18 cellular contexts compared by ENCODE assay signal in genomic region chr5:169081008-169081724, GRCh38.
"Had no signal": no experiment of that assay in that cellular context is flagged by ENCODE, and none has a peak within 500 bp of the region (broad histone marks: within the 10 kb centered on the region; RNA-seq: fewer than 3 reads in every experiment).

No MANE protein-coding gene starts in this region.

- H3K9me3 ChIP-seq: breast epithelium, gastrocnemius medialis, heart left ventricle, psoas muscle, right lobe of liver, stomach, testis had no signal

- H3K4me1 Mint-ChIP-seq: activated naive CD8-positive, alpha-beta T cell treated with anti-CD3 and anti-CD28 coated beads, Interleukin-2, amount 50 U/mL, for 24 hours; activated T-helper 17 cell treated with anti-CD3 and anti-CD28 coated beads, Interleukin-2, amount 50 U/mL, for 72 hours had no signal

- H3K4me1 ChIP-seq: breast epithelium, gastrocnemius medialis, heart left ventricle, psoas muscle, right lobe of liver, stomach, testis had no signal

- DNase-seq: activated CD4-positive, alpha-beta T cell treated with anti-CD3 and anti-CD28 coated beads, Interleukin-2, amount 50 U/mL, for 48 hours; activated naive CD4-positive, alpha-beta T cell treated with Interleukin-2 at 50 U/mL for 16 hours; activated naive CD8-positive, alpha-beta T cell treated with anti-CD3 and anti-CD28 coated beads, Interleukin-2, amount 50 U/mL, for 24 hours; aorta; dermis blood vessel endothelial cell; effector memory CD8-positive, alpha-beta T cell; gastrocnemius medialis; heart left ventricle; psoas muscle; right lobe of liver; stomach; T-helper 1 cell; testis had no signal

- H3K27ac Mint-ChIP-seq: activated naive CD8-positive, alpha-beta T cell treated with anti-CD3 and anti-CD28 coated beads, Interleukin-2, amount 50 U/mL, for 24 hours; activated T-helper 17 cell treated with anti-CD3 and anti-CD28 coated beads, Interleukin-2, amount 50 U/mL, for 72 hours; effector memory CD8-positive, alpha-beta T cell; natural killer cell treated with Interleukin-12 subunit alpha and Interleukin-12 subunit beta and Interleukin-15 and Interleukin-18, amount 100 ng/mL, for 72 hours had no signal

- H3K9me3 Mint-ChIP-seq: activated naive CD8-positive, alpha-beta T cell treated with anti-CD3 and anti-CD28 coated beads, Interleukin-2, amount 50 U/mL, for 24 hours; activated T-helper 17 cell treated with anti-CD3 and anti-CD28 coated beads, Interleukin-2, amount 50 U/mL, for 72 hours; effector memory CD8-positive, alpha-beta T cell; natural killer cell treated with Interleukin-12 subunit alpha and Interleukin-12 subunit beta and Interleukin-15 and Interleukin-18, amount 100 ng/mL, for 72 hours had no signal

- H3K36me3 Mint-ChIP-seq: natural killer cell treated with Interleukin-12 subunit alpha and Interleukin-12 subunit beta and Interleukin-15 and Interleukin-18, amount 100 ng/mL, for 72 hours had no signal

- H3K4me3 Mint-ChIP-seq: activated naive CD8-positive, alpha-beta T cell treated with anti-CD3 and anti-CD28 coated beads, Interleukin-2, amount 50 U/mL, for 24 hours; activated T-helper 17 cell treated with anti-CD3 and anti-CD28 coated beads, Interleukin-2, amount 50 U/mL, for 72 hours; effector memory CD8-positive, alpha-beta T cell; natural killer cell treated with Interleukin-12 subunit alpha and Interleukin-12 subunit beta and Interleukin-15 and Interleukin-18, amount 100 ng/mL, for 72 hours had no signal

- H3K4me3 ChIP-seq: breast epithelium, gastrocnemius medialis, heart left ventricle, psoas muscle, right lobe of liver, stomach, testis had no signal

- H3K27ac ChIP-seq: breast epithelium, gastrocnemius medialis, heart left ventricle, psoas muscle, right lobe of liver, stomach, testis, VCaP had no signal

- H3K27me3 ChIP-seq: breast epithelium, gastrocnemius medialis, heart left ventricle, right lobe of liver, stomach, testis had no signal

- H3K36me3 ChIP-seq: breast epithelium, gastrocnemius medialis, heart left ventricle, right lobe of liver, stomach had no signal

- ATAC-seq: activated naive CD8-positive, alpha-beta T cell treated with anti-CD3 and anti-CD28 coated beads, Interleukin-2, amount 50 U/mL, for 24 hours; activated T-helper 17 cell treated with anti-CD3 and anti-CD28 coated beads, Interleukin-2, amount 50 U/mL, for 72 hours; effector memory CD8-positive, alpha-beta T cell; gastrocnemius medialis; heart left ventricle; left lobe of liver; psoas muscle; right lobe of liver had no signal
